ENCODE assay signal across 1 cellular context in genomic region chr1:113765306-113765705, GRCh38.
TF ChIP-seq lines count a peak whose summit lies in the region.

No MANE protein-coding gene starts in this region.

TF ChIP-seq in IMR-90, 13 proteins besides CTCF, POLR2A, EP300 and RAD21:
- TF ChIP-seq RFX5 (IDR thresholded peaks at IDR 0.05; ENCODE audit: low read depth, low read length) (no peak), BHLHE40 (IDR thresholded peaks at IDR 0.05; ENCODE audit: low read depth, low read length) (no peak), MXI1 (IDR thresholded peaks at IDR 0.05; ENCODE audit: borderline replicate concordance, low read depth, low read length) (no peak), SMC3 (IDR thresholded peaks at IDR 0.05; ENCODE audit: low read depth, low read length) (no peak), CHD1 (IDR thresholded peaks at IDR 0.05; ENCODE audit: low read depth, low read length) (no peak), NFE2L2 (IDR thresholded peaks at IDR 0.05; ENCODE audit: low read depth, low read length) (no peak)
